ENCODE assay signal across 19 cellular contexts in the genomic region with DNA sequence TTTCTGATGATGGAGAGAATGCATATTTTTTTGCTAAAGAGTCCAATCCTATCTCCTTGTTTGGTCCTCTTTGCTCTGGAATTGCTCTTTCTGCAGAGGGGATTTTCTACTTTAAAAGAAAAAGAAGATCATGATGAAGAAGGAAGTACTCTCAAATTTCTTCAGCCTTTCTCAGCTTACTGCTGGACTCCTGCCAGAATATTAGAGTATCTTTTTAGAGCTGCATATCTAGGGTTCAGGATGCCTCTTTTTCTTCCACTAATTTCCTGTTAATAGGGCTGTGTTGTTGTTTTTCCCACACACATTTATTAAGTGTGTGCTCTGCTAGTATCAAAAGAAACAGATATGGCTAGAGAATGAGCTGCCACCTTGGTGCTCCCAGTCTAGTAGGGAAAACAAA. TPM values are rescaled to one million over a fixed set of nuclear protein-coding genes. Genes with fewer than 3 reads are reported as not detected.
DNase-seq lines count a peak whose midpoint lies in the region; ATAC-seq and TF ChIP-seq lines count a peak whose summit lies in the region.
"Had no signal": no experiment of that assay in that cellular context is flagged by ENCODE, and none has a peak within 500 bp of the region (broad histone marks: within the 10 kb centered on the region; RNA-seq: fewer than 3 reads in every experiment).

No MANE protein-coding gene starts in this region.

- intact Hi-C loops in PC-3 (cut with micrococcal nuclease): no loop called here
- intact Hi-C loops in esophagus muscularis mucosa (cut with DNase I): no loop called here

- H2AFZ ChIP-seq in PC-3 (ENCODE audit: low read length): no peak overlapping the region
- H2AFZ ChIP-seq: GM23338 had no signal

- POLR2A ChIA-PET in PC-3 (lab: Charles Lee; ENCODE audit: unreplicated experiment): no interaction called here

- H3F3A ChIP-seq in PC-3 (ENCODE audit: low read length, unreplicated experiment): peaks cover 4% of the 10 kb centered on the region

- H3K79me2 ChIP-seq in PC-3 (ENCODE audit: low read length): peaks cover 85% of the 10 kb centered on the region

- H3K27ac ChIP-seq in BLaER1 (peak overlapping the region; percentile 96), PC-3 (ENCODE audit: low read length) (no peak overlapping the region), esophagus muscularis mucosa (replicated peaks in 1 of 4) (no peak overlapping the region)
- H3K27ac ChIP-seq: coronary artery, SK-N-MC, suprapubic skin had no signal

- BruUV-seq in PC-3 (replicated peaks; lab: Mats Ljungman, UMichigan): no TSS peak

- H3K36me3 ChIP-seq in BLaER1 (peaks cover 87% of the 10 kb centered on the region), PC-3 (ENCODE audit: low read depth, low read length) (peaks cover 24% of the 10 kb centered on the region), esophagus muscularis mucosa (no peaks in the 10 kb centered on the region)
- H3K36me3 ChIP-seq: suprapubic skin had no signal

- TF ChIP-seq EP300 in esophagus muscularis mucosa (IDR thresholded peaks at IDR 0.05): no peak

- ATAC-seq in PC-3: no peak
- ATAC-seq: GM23338 had no signal

- CTCF ChIA-PET in PC-3 (lab: Charles Lee): no interaction called here

- peak overlapping the region; percentile 84 for H3K9ac ChIP-seq in BLaER1
- no peak overlapping the region for H3K9ac ChIP-seq in PC-3 (ENCODE audit: low read length)

- H4K20me1 ChIP-seq in BLaER1 (peaks cover 27% of the 10 kb centered on the region), PC-3 (ENCODE audit: low read length) (peaks cover 3% of the 10 kb centered on the region; the same call in 1 of the 2 replicates)

- H3K4me2 ChIP-seq in BLaER1 (peak overlapping the region; percentile 99), PC-3 (ENCODE audit: low read length) (no peak overlapping the region)
- H3K4me2 ChIP-seq: GM23338 had no signal

- no peaks in the 10 kb centered on the region for H3K9me3 ChIP-seq in BLaER1
- H3K9me3 ChIP-seq in PC-3 (ENCODE audit: low read length): no peaks in the 10 kb centered on the region
- peaks cover 0 to 6% (median 0%) of the 10 kb centered on the region in 4 donors for H3K9me3 ChIP-seq in esophagus muscularis mucosa
- H3K9me3 ChIP-seq: suprapubic skin had no signal

- no peaks in the 10 kb centered on the region for H3K9me2 ChIP-seq in PC-3 (replicated peaks; ENCODE audit: low read length)

- peaks cover 95% of the 10 kb centered on the region for H3K4me1 ChIP-seq in BLaER1
- peaks cover 42% of the 10 kb centered on the region for H3K4me1 ChIP-seq in PC-3 (ENCODE audit: insufficient read depth, low read length)
- no peaks in the 10 kb centered on the region for H3K4me1 ChIP-seq in esophagus muscularis mucosa
- H3K4me1 ChIP-seq: suprapubic skin had no signal

- H3K4me3 ChIP-seq in BLaER1 (peak overlapping the region; percentile 62), PC-3 (ENCODE audit: low read length) (no peak overlapping the region), fibroblast of mammary gland (ENCODE audit: control insufficient read depth, low read depth, low read length) (no peak overlapping the region), esophagus muscularis mucosa (no peak overlapping the region)
- H3K4me3 ChIP-seq: coronary artery, GM23338, SK-N-MC, suprapubic skin had no signal

- DNase-seq in EL (peak; percentile 41), PC-3 (peak; percentile 55), fibroblast of mammary gland (ENCODE audit: low read depth) (peak; percentile 38), pons (ENCODE audit: low spot score) (no peak), esophagus muscularis mucosa (ENCODE audit: extremely low spot score) (no peak), NCI-H2029 treated with DMSO at 0.1 percent for 48 hours (lab: John Stamatoyannopoulos, UW) (no peak)
- DNase-seq in activated CD4-positive, alpha-beta T cell treated with anti-CD3 and anti-CD28 coated beads for 1 hour: no peak
- DNase-seq: activated B cell treated with CpG ODN at 0.5 μM for 24 hours; activated gamma-delta T cell treated with Interleukin-2 at 50 U/mL for 16 hours; erythroblast; kidney; MM.1S; NCI-H345; stimulated activated CD4-positive, alpha-beta T cell treated with anti-CD3 and anti-CD28 coated beads, Interleukin-2, amount 100 ng/mL, for 48 hours had no signal

- H3K27me3 ChIP-seq in BLaER1 (no peaks in the 10 kb centered on the region), PC-3 (ENCODE audit: low read length) (no peaks in the 10 kb centered on the region), esophagus muscularis mucosa (no peaks in the 10 kb centered on the region)
- H3K27me3 ChIP-seq: suprapubic skin had no signal

- TF ChIP-seq CTCF in PC-3 (conservative IDR thresholded peaks at IDR 0.05; ENCODE audit: low read depth, low read length) (no peak), fibroblast of mammary gland (conservative IDR thresholded peaks at IDR 0.05; ENCODE audit: control insufficient read depth, insufficient read depth, low read depth, low read length) (no peak), esophagus muscularis mucosa (IDR thresholded peaks at IDR 0.05) (no peak)

- TF ChIP-seq POLR2A in esophagus muscularis mucosa (IDR thresholded peaks at IDR 0.05; ENCODE audit: low read depth): no peak

RNA-seq across cellular contexts. Expression of gene UBASH3B, which starts 18.2 kb away (rescaled TPM):
- 148 and 178 TPM in 2 replicates for total RNA-seq in PC-3 (2014; rRNA removed)
- 1 to 10 TPM in 3 of 4 donors, under 1 TPM in 1; 0.42 to 6.8 (median 1.7) TPM for total RNA-seq in esophagus muscularis mucosa

Comparison
In these comparisons a context has a peak if more than half of its experiments do, and no peak if none do; other contexts are left out.
1. DNase-seq: peak in EL (single experiment), PC-3 (single experiment) and fibroblast of mammary gland (single experiment); none in pons (single experiment), esophagus muscularis mucosa (single experiment), NCI-H2029 treated with DMSO at 0.1 percent for 48 hours (single experiment) and activated CD4-positive, alpha-beta T cell treated with anti-CD3 and anti-CD28 coated beads for 1 hour (single experiment).
2. RNA of gene UBASH3B, which starts 18.2 kb away (total RNA-seq): 148 to 178 TPM in PC-3; 0.42 to 6.8 TPM in esophagus muscularis mucosa; every median in the first group is over 10 times any median in the second.